Comparison of ENCODE assay signal across 1 cellular context in the genomic region with DNA sequence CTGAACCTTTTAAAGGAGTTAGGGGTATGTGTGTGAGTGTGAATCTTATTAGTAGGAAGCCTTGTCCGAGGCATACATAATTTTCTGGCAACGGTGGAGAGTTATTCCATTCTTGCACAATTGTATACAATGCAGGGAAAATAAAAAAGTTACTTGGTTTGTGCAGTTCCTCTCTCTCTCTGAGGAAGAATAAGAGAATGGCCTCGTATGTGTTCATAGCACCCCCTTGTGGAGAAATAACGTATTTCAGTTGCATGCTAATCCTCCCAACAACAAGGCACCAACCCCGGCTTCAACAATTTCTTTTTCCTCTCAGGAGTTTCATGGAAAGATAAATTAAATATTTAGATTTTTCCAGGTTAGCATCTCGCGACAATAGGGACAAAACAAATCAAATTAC.
TF ChIP-seq lines count a peak whose summit lies in the region.

No MANE protein-coding gene starts in this region.

TF ChIP-seq in HCT116, 20 proteins besides CTCF, POLR2A, EP300 and RAD21 (continued from another document):
- TF ChIP-seq EZH2phosphoT487 (IDR thresholded peaks at IDR 0.05; ENCODE audit: borderline replicate concordance): no peak
